8 cellular contexts compared by ENCODE assay signal in genomic region chr17:77609553-77610517, GRCh38.
DNase-seq lines count a peak whose midpoint lies in the region; ATAC-seq and TF ChIP-seq lines count a peak whose summit lies in the region.

No MANE protein-coding gene starts in this region.

- H3K27ac ChIP-seq in DOHH2 (ENCODE audit: low read depth, low read length) = no peak overlapping the region

- peak overlapping the region; percentile 57 for H3K4me2 ChIP-seq in DOHH2 (ENCODE audit: low read length)

- no peaks in the 10 kb centered on the region for H3K36me3 ChIP-seq in DOHH2 (ENCODE audit: control insufficient read depth, low read length)

- peak overlapping the region; percentile 38 for H3K4me3 ChIP-seq in DOHH2 (ENCODE audit: low read length)

- no peaks in the 10 kb centered on the region for H4K20me1 ChIP-seq in DOHH2 (ENCODE audit: control insufficient read depth, insufficient read depth, low read depth, low read length)

- H3K4me1 ChIP-seq in DOHH2 (ENCODE audit: control insufficient read depth, low read length) = peaks cover 15% of the 10 kb centered on the region

- no peaks in the 10 kb centered on the region for H3F3A ChIP-seq in DOHH2 (ENCODE audit: control insufficient read depth, insufficient read depth)

- peaks cover 20% of the 10 kb centered on the region for H3K4me1 Mint-ChIP-seq in T-helper 17 cell

- intact Hi-C loops in sciatic nerve (cut with DNase I) = no loop called here

- peak overlapping the region; percentile 72 for H3K4me3 Mint-ChIP-seq in T-helper 17 cell

- no peaks in the 10 kb centered on the region for H3K9me2 ChIP-seq in DOHH2 (replicated peaks; ENCODE audit: control insufficient read depth, low read length)

- no peak for TF ChIP-seq CTCF in DOHH2 (IDR thresholded peaks at IDR 0.05; ENCODE audit: low read depth, low read length, poor library complexity, severe bottlenecking)

- H3K27ac Mint-ChIP-seq in T-helper 17 cell = peak overlapping the region; percentile 83

- H3K27me3 ChIP-seq in DOHH2 (ENCODE audit: control insufficient read depth, low read length) = peaks cover 6% of the 10 kb centered on the region

- H3K36me3 Mint-ChIP-seq in T-helper 17 cell (ENCODE audit: low read depth) = no peaks in the 10 kb centered on the region

- ATAC-seq in T-helper 17 cell = peak; percentile 94
- peak; percentile 66 for ATAC-seq in sciatic nerve
- no peak for ATAC-seq in HG02885 (IDR thresholded peaks at IDR 0.05; ENCODE audit: poor library complexity, unreplicated experiment)
- ATAC-seq in HG03460 (IDR thresholded peaks at IDR 0.05; ENCODE audit: unreplicated experiment) = no peak
- no peak for ATAC-seq in GM19467 (IDR thresholded peaks at IDR 0.05; ENCODE audit: unreplicated experiment)

- H3K79me2 ChIP-seq in DOHH2 (ENCODE audit: control insufficient read depth, low read length) = no peaks in the 10 kb centered on the region

- DNase-seq in T-helper 17 cell (peak in 1 of 3 donors; percentile 11), amniotic epithelial cell (ENCODE audit: low read depth) (peak; percentile 6), sciatic nerve (ENCODE audit: low spot score) (no peak), OCI-M2 (lab: John Stamatoyannopoulos, UW; ENCODE audit: unreplicated experiment) (no peak)

- no peaks in the 10 kb centered on the region for H3K27me3 Mint-ChIP-seq in T-helper 17 cell

- no peaks in the 10 kb centered on the region for H3K9me3 ChIP-seq in DOHH2 (ENCODE audit: control insufficient read depth, insufficient read depth, low read length)
- no peaks in the 10 kb centered on the region for H3K9me3 ChIP-seq in T-helper 17 cell (ENCODE audit: control insufficient read depth, low read length, poor library complexity, severe bottlenecking)

Comparison
In these comparisons a context has a peak if more than half of its experiments do, and no peak if none do; other contexts are left out.
1. ATAC-seq: peak in T-helper 17 cell (single experiment) and sciatic nerve (single experiment); none in HG02885 (single experiment), HG03460 (single experiment) and GM19467 (single experiment).